ENCODE assay signal across 9 cellular contexts in genomic region chr2:111117666-111118454, GRCh38. TPM values are rescaled to one million over a fixed set of nuclear protein-coding genes. Genes with fewer than 3 reads are reported as not detected.
DNase-seq lines count a peak whose midpoint lies in the region; FAIRE-seq and TF ChIP-seq lines count a peak whose summit lies in the region.
"Had no signal": no experiment of that assay in that cellular context is flagged by ENCODE, and none has a peak within 500 bp of the region (broad histone marks: within the 10 kb centered on the region; RNA-seq: fewer than 3 reads in every experiment).

No MANE protein-coding gene starts in this region.

- H2BK12ac ChIP-seq in H1 (ENCODE audit: low read depth, low read length) = peak overlapping the region; percentile 90; the same call in 1 of the 2 replicates

- H3K27ac ChIP-seq in H1 (ENCODE audit: low read depth, low read length) (no peak overlapping the region), stomach (peak overlapping the region in 2 of 5 donors; percentile 15 to 44)

- no peak for TF ChIP-seq RAD21 in H1 (IDR thresholded peaks at IDR 0.05 in 1 of 2, conservative IDR thresholded peaks at IDR 0.05 in 1 of 2; ENCODE audit: low read depth in 2 of 2, low read length in 2 of 2)

- no peak overlapping the region; a peak in 1 of 7 replicates for H3K9ac ChIP-seq in H1 (replicated peaks in 1 of 4; ENCODE audit: extremely low read depth in 1 of 4, low read depth in 3 of 4, low read length in 3 of 4)

- H3K56ac ChIP-seq in H1 (replicated peaks; ENCODE audit: insufficient read length, low read depth, low read length) = no peak overlapping the region

- no peak overlapping the region for H3K23ac ChIP-seq in H1 (ENCODE audit: insufficient read length)

- H4K5ac ChIP-seq in H1 (ENCODE audit: insufficient read length, low read depth, low read length) = no peak overlapping the region

- H3K4me1 ChIP-seq in H1 (replicated peaks in 1 of 4; ENCODE audit: control insufficient read depth in 3 of 4, insufficient read depth in 4 of 4, low read length in 3 of 4) (peaks cover 0 to 24% (median 13%) of the 10 kb centered on the region in 4 experiments; a peak in 5 of 7 replicates), mononuclear cell (ENCODE audit: insufficient read depth, low read length) (peaks cover 49% of the 10 kb centered on the region), stomach (peaks cover 37 to 56% (median 48%) of the 10 kb centered on the region in 4 donors)

- no peak overlapping the region for H2BK120ac ChIP-seq in H1 (replicated peaks; ENCODE audit: low read depth, low read length)

- no peak overlapping the region for H2AK5ac ChIP-seq in H1 (ENCODE audit: low read depth, low read length)

- WGBS in H1 (ENCODE audit: extremely low coverage in 1 of 2, insufficient coverage in 1 of 2, insufficient read length in 1 of 2, insufficient replicate concordance in 2 of 2, low coverage in 1 of 2, low lambda C conversion rate in 2 of 2, missing lambda C conversion rate in 1 of 2), 2 experiments = 5% methylated on average over 58 of the region's 58 CpGs; no CpG with 5 or more reads in 1 of the 2 experiments
- WGBS in stomach, 5 donors = 2 to 8% (median 3%) methylated on average over 43 to 58 of the region's 58 CpGs

- TF ChIP-seq CTCF in H1 (IDR thresholded peaks at IDR 0.05; ENCODE audit: control extremely low read depth in 1 of 3, insufficient read depth in 1 of 3, low read depth in 1 of 3, low read length in 3 of 3) (no peak), stomach (IDR thresholded peaks at IDR 0.05) (no peak)

- H3K9me3 ChIP-seq in H1 (ENCODE audit: insufficient read depth in 2 of 2, low read depth in 1 of 2, low read length in 1 of 2) = no peaks in the 10 kb centered on the region
- no peaks in the 10 kb centered on the region for H3K9me3 ChIP-seq in mononuclear cell (ENCODE audit: low read depth, low read length)
- no peaks in the 10 kb centered on the region for H3K9me3 ChIP-seq in stomach

- H3K79me1 ChIP-seq in H1 (ENCODE audit: low read depth, low read length) = no peaks in the 10 kb centered on the region

- FAIRE-seq in H1 (lab: Jason Lieb, UNC) = no peak
- FAIRE-seq: A204.1 had no signal

- no peak overlapping the region for H2AFZ ChIP-seq in H1 (ENCODE audit: low read length)

- H3K4me3 ChIP-seq in H1 (ENCODE audit: extremely low read depth in 1 of 4, insufficient read depth in 2 of 4, low read depth in 3 of 4, low read length in 4 of 4) (peak overlapping the region; percentile 39 to 93 (median 52); a peak in 7 of 8 replicates), mononuclear cell (ENCODE audit: low read length) (peak overlapping the region; percentile 28), stomach (peak overlapping the region; percentile 37 to 89 (median 78))

- peaks cover 0 to 10% of the 10 kb centered on the region in 2 experiments; a peak in 1 of 4 replicates for H3K79me2 ChIP-seq in H1 (ENCODE audit: control insufficient read depth in 1 of 2, insufficient read depth in 2 of 2, low read length in 2 of 2)

- H4K8ac ChIP-seq in H1 (ENCODE audit: extremely low read depth, insufficient read depth, low read length) = peak overlapping the region; percentile 59

- H3K36me3 ChIP-seq in H1 (ENCODE audit: control insufficient read depth in 2 of 4, insufficient read depth in 4 of 4, low read length in 3 of 4) (no peaks in the 10 kb centered on the region), stomach (no peaks in the 10 kb centered on the region)

- CTCF ChIA-PET in H1 (lab: Charles Lee; ENCODE audit: partially characterized antibody) = interaction anchor here (0.6 to 1.9 kb wide), 16 partner anchors 12 to 978 kb away, joined by 3 to 7 read pairs (median 4); no protein-coding TSS in a partner anchor
- CTCF ChIA-PET in HEK293T (lab: Yijun Ruan, JAX) = interaction anchor here (0.5 to 1.2 kb wide), 9 partner anchors 13 to 580 kb away, joined by 3 to 4 read pairs (median 3); no protein-coding TSS in a partner anchor

- peaks cover 42% of the 10 kb centered on the region for H3K23me2 ChIP-seq in H1 (ENCODE audit: low read depth, low read length)

- peak; percentile 44 for DNase-seq in DMS53 (lab: John Stamatoyannopoulos, UW)
- no peak for DNase-seq in DMS53 treated with DMSO at 0.1 percent for 48 hours (lab: John Stamatoyannopoulos, UW; ENCODE audit: unreplicated experiment)
- peak; percentile 50 for DNase-seq in UCSD-AML1 (lab: John Stamatoyannopoulos, UW; ENCODE audit: unreplicated experiment)
- peak in 1 of 2 experiments; percentile 59 for DNase-seq in H1 (ENCODE audit: low read depth in 1 of 2, low spot score in 2 of 2)
- peak; percentile 35 for DNase-seq in stomach
- no peak for DNase-seq in NCI-H187 treated with DMSO at 0.1 percent for 48 hours (lab: John Stamatoyannopoulos, UW)
- no peak for DNase-seq in HEK293T (ENCODE audit: extremely low spot score)

- TF ChIP-seq EP300 in H1 (IDR thresholded peaks at IDR 0.05; ENCODE audit: borderline replicate concordance in 1 of 2, low read depth in 2 of 2, low read length in 2 of 2) = no peak
- no peak for TF ChIP-seq EP300 in stomach (IDR thresholded peaks at IDR 0.05)

- TF ChIP-seq POLR2A in H1 (IDR thresholded peaks at IDR 0.05; ENCODE audit: control extremely low read depth in 1 of 2, low read depth in 2 of 2, low read length in 2 of 2) (no peak), stomach (IDR thresholded peaks at IDR 0.05) (no peak)

- intact Hi-C loops in stomach (cut with DNase I; ENCODE audit: low total_unique reads) = loop anchor here (10.0 kb wide), 1 partner anchor 303 kb away; no protein-coding TSS in a partner anchor

- no peak overlapping the region for H2BK20ac ChIP-seq in H1 (ENCODE audit: low read length)

- H4K91ac ChIP-seq in H1 (replicated peaks; ENCODE audit: insufficient read length, low read length) = no peak overlapping the region

- no peak overlapping the region for H2BK5ac ChIP-seq in H1 (ENCODE audit: low read depth, low read length)

- peaks cover 17 to 44% (median 37%) of the 10 kb centered on the region in 4 experiments; a peak in 6 of 7 replicates for H3K27me3 ChIP-seq in H1 (replicated peaks in 1 of 4; ENCODE audit: control insufficient read depth in 3 of 4, extremely low read depth in 1 of 4, insufficient read depth in 3 of 4, low read length in 3 of 4)
- H3K27me3 ChIP-seq in mononuclear cell (ENCODE audit: insufficient read depth, low read length) = peaks cover 69% of the 10 kb centered on the region
- peaks cover 5 to 72% (median 34%) of the 10 kb centered on the region in 3 donors for H3K27me3 ChIP-seq in stomach

- H2BK15ac ChIP-seq in H1 (ENCODE audit: low read length) = peak overlapping the region; percentile 61; the same call in 1 of the 2 replicates

- peak overlapping the region; percentile 85 to 95 for H3K4me2 ChIP-seq in H1 (ENCODE audit: insufficient read depth in 1 of 2, low read depth in 2 of 2, low read length in 2 of 2)

- peak overlapping the region; percentile 4 for H3K4ac ChIP-seq in H1 (replicated peaks; ENCODE audit: insufficient read length, low read depth, low read length)

- POLR2A ChIA-PET in H1 (lab: Charles Lee; ENCODE audit: partially characterized antibody) = interaction anchor here (0.9 kb wide), 1 partner anchor 9 kb away, joined by 3 read pairs; no protein-coding TSS in a partner anchor
- POLR2A ChIA-PET in HEK293T (lab: Yijun Ruan, JAX) = no interaction called here

- H3K14ac ChIP-seq in H1 (ENCODE audit: insufficient read length) = no peak overlapping the region

- H3K18ac ChIP-seq in H1 (ENCODE audit: extremely low read depth, low read length) = peak overlapping the region; percentile 56

- peaks cover 5 to 6% of the 10 kb centered on the region in 2 experiments for H4K20me1 ChIP-seq in H1 (replicated peaks in 1 of 2; ENCODE audit: control insufficient read depth in 1 of 2, insufficient read depth in 2 of 2, low read length in 2 of 2)

TF ChIP-seq in H1, 55 proteins besides CTCF, POLR2A, EP300 and RAD21 (continues in another document):
- TF ChIP-seq SUZ12 (IDR thresholded peaks at IDR 0.05; ENCODE audit: low read length) (peak; percentile 12), JUND (IDR thresholded peaks at IDR 0.05; ENCODE audit: low read length) (peak; percentile 52; the same call in 1 of the 2 replicates), TEAD4 (IDR thresholded peaks at IDR 0.05; ENCODE audit: low read depth, low read length) (no peak), CBX5 (IDR thresholded peaks at IDR 0.05; ENCODE audit: low read depth, low read length) (no peak), RBBP5 (IDR thresholded peaks at IDR 0.05; ENCODE audit: borderline replicate concordance, low read depth, low read length) (0 out of 2 replicates have a peak, but pooled peaks have one; percentile 28), MAX (IDR thresholded peaks at IDR 0.05) (peak; percentile 70), CEBPB (IDR thresholded peaks at IDR 0.05; ENCODE audit: low read depth, low read length) (no peak)

TF ChIP-seq in HEK293T, 16 proteins besides CTCF, POLR2A, EP300 and RAD21:
- no peak for TF ChIP-seq NFRKB (IDR thresholded peaks at IDR 0.05)
- TF ChIP-seq L3MBTL2 (conservative IDR thresholded peaks at IDR 0.05) = no peak
- no peak for TF ChIP-seq ZNF384 (IDR thresholded peaks at IDR 0.05)
- TF ChIP-seq FOXM1 (IDR thresholded peaks at IDR 0.05; ENCODE audit: borderline replicate concordance) = no peak
- no peak for TF ChIP-seq SP1 (IDR thresholded peaks at IDR 0.05)
- no peak for TF ChIP-seq TARDBP (IDR thresholded peaks at IDR 0.05)

RNA-seq across cellular contexts. Expression of gene BCL2L11, which starts 2.9 kb away (rescaled TPM):
- 17.9 and 22.9 TPM in 2 replicates for total RNA-seq in H1 (2021; fragmentation: NEBNext Ultra II Directional; extraction: Animal tissue kit (Norgen Biotek cat#: 25700))
- polyA plus RNA-seq in H1 (2011; rRNA removed) = 7.5 and 8.8 TPM in 2 replicates
- polyA plus RNA-seq in H1 (2011; cell fraction: cytosol; rRNA removed) = 6.2 TPM
- 15.6 TPM for polyA plus RNA-seq in H1 (2011; cell fraction: nucleus; rRNA removed)
- 9.7 to 11.6 TPM (median 10.4 TPM) in 4 replicates for polyA plus RNA-seq in H1 (2012, experiment 1 of 2)
- polyA plus RNA-seq in H1 (2012, experiment 2 of 2) = 3.2 TPM
- polyA plus RNA-seq in H1 (2013, experiment 1 of 2) = 7.2 TPM
- polyA plus RNA-seq in H1 (2013, experiment 2 of 2) = 9.4 TPM
- polyA minus RNA-seq in H1 (2011; rRNA and poly(A)+ RNA removed) = 10.5 and 11.0 TPM in 2 replicates
- 8.6 TPM for polyA minus RNA-seq in H1 (2011; cell fraction: cytosol; rRNA and poly(A)+ RNA removed)
- 38.6 TPM for polyA minus RNA-seq in H1 (2011; cell fraction: nucleus; rRNA and poly(A)+ RNA removed)
- total RNA-seq in mononuclear cell = 53.2 TPM
- total RNA-seq in stomach = 10 to 100 TPM in 3 of 5 donors, 1 to 10 TPM in 1, under 1 TPM in 1; 0.29 to 41.2 (median 16.2) TPM
- 1 to 10 TPM; 4.3 to 4.9 (median 4.6) TPM for polyA plus RNA-seq in stomach

Comparison
In these comparisons a context has a peak if more than half of its experiments do, and no peak if none do; other contexts are left out.
1. DNase-seq: peak in DMS53 (single experiment), UCSD-AML1 (single experiment) and stomach (single experiment); none in DMS53 treated with DMSO at 0.1 percent for 48 hours (single experiment), NCI-H187 treated with DMSO at 0.1 percent for 48 hours (single experiment) and HEK293T (single experiment).
2. H3K4me3 ChIP-seq: peak in every context shown above with its lines; median percentile 78 in stomach; 52 in H1; 28 in mononuclear cell.